8 cellular contexts compared by ENCODE assay signal in the genomic region with DNA sequence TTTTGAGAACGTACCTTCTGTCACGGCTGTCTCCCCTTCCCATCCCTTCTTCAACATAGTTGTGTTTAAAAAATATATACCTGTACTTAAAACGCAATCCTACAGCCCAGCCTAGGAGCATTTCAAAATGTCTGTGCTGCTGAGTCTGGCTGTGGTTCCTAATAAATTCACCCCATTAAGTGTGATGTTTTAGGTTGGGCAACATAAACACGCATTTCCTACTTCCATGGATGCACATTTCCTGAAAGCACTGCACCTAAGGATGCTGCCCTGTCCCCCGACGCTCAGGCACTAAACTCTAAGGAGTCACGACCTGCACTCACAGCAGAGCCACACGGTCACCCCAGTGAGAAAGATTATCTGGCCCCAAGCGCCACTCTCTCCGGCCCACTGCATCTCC. TPM values are rescaled to one million over a fixed set of nuclear protein-coding genes. Genes with fewer than 3 reads are reported as not detected.
DNase-seq lines count a peak whose midpoint lies in the region; ATAC-seq and TF ChIP-seq lines count a peak whose summit lies in the region.

No MANE protein-coding gene starts in this region.

- intact Hi-C loops in HCT116 (cut with micrococcal nuclease) = loop anchor here (5.0 kb wide), 2 partner anchors 125 to 160 kb away; partner anchors contain the start of gene TRAF3IP2
- intact Hi-C loops in ovary (cut with DNase I) = loop anchor here (5.0 to 10.0 kb wide), 5 partner anchors 63 to 125 kb away; partner anchors contain the start of gene TRAF3IP2 (in 2 of the 4)

- H3K27ac ChIP-seq in HCT116 (ENCODE audit: low read depth, low read length) = peak overlapping the region; percentile 86
- peak overlapping the region; percentile 93 to 98 for H3K27ac ChIP-seq in esophagus (ENCODE audit: low read depth in 2 of 2, low read length in 1 of 2)
- H3K27ac ChIP-seq in ovary = peak overlapping the region; percentile 96 to 99

- H3K4me2 ChIP-seq in HCT116 (ENCODE audit: low read length) = peak overlapping the region; percentile 81

- ATAC-seq in HCT116 = no peak
- ATAC-seq in GM18870 (IDR thresholded peaks at IDR 0.05; ENCODE audit: unreplicated experiment) = no peak

- no peak overlapping the region for H2AFZ ChIP-seq in HCT116 (ENCODE audit: low read depth, low read length, poor library complexity, severe bottlenecking)

- peaks cover 54% of the 10 kb centered on the region for H3K79me2 ChIP-seq in HCT116 (ENCODE audit: insufficient read depth, low read length)

- H3K9me3 ChIP-seq in ES-I3 (ENCODE audit: control insufficient read depth, insufficient read depth, low read length) (no peaks in the 10 kb centered on the region; the same call in 1 of the 2 replicates), HCT116 (ENCODE audit: control insufficient read depth in 1 of 2, insufficient read depth in 1 of 2, low read depth in 1 of 2, low read length in 2 of 2) (no peaks in the 10 kb centered on the region), esophagus (ENCODE audit: control insufficient read depth in 2 of 2, insufficient read depth in 1 of 2, low read depth in 1 of 2, low read length in 1 of 2) (no peaks in the 10 kb centered on the region), ovary (no peaks in the 10 kb centered on the region)

- no peak for TF ChIP-seq POLR2A in HCT116 (IDR thresholded peaks at IDR 0.05; ENCODE audit: borderline replicate concordance, extremely low read depth, insufficient read depth, insufficient read length)
- TF ChIP-seq POLR2A in ovary (IDR thresholded peaks at IDR 0.05) = no peak

- 2% methylated on average over 10 of the region's 10 CpGs for WGBS in esophagus, 2 donors
- WGBS in ovary, 3 donors = 3 to 6% (median 6%) methylated on average over 10 of the region's 10 CpGs

- H4K20me1 ChIP-seq in HCT116 (ENCODE audit: insufficient read depth) = peaks cover 4% of the 10 kb centered on the region; the same call in 1 of the 2 replicates

- no peak for DNase-seq in HCT116 (ENCODE audit: low read depth, low spot score)
- DNase-seq in RKO (ENCODE audit: low spot score) = peak; percentile 71
- no peak for DNase-seq in ovary
- no peak for DNase-seq in NCI-H510A (lab: John Stamatoyannopoulos, UW)
- DNase-seq in hepatic stellate cell (ENCODE audit: low spot score) = no peak

- CTCF ChIA-PET in HCT116 (lab: Charles Lee) = no interaction called here

- no peaks in the 10 kb centered on the region for H3K36me3 ChIP-seq in ES-I3 (ENCODE audit: insufficient read depth, low read length)
- H3K36me3 ChIP-seq in HCT116 (ENCODE audit: control insufficient read depth in 1 of 2, insufficient read depth in 2 of 2, low read length in 2 of 2) = no peaks in the 10 kb centered on the region
- no peaks in the 10 kb centered on the region for H3K36me3 ChIP-seq in esophagus (ENCODE audit: control insufficient read depth in 2 of 2, insufficient read depth in 2 of 2, low read length in 1 of 2)
- no peaks in the 10 kb centered on the region for H3K36me3 ChIP-seq in ovary

- no peak for TF ChIP-seq CTCF in HCT116 (IDR thresholded peaks at IDR 0.05 in 2 of 3, conservative IDR thresholded peaks at IDR 0.05 in 1 of 3; ENCODE audit: borderline replicate concordance in 1 of 3, insufficient read depth in 1 of 3, low read depth in 2 of 3, low read length in 2 of 3)
- TF ChIP-seq CTCF in ovary (IDR thresholded peaks at IDR 0.05) = no peak

- POLR2A ChIA-PET in HCT116 (lab: Charles Lee) = no interaction called here

- H3K4me3 ChIP-seq in HCT116 (replicated peaks in 1 of 2; ENCODE audit: low read depth in 1 of 2, low read length in 2 of 2) (peak overlapping the region; percentile 68 to 85), esophagus (ENCODE audit: low read depth in 1 of 2, low read length in 2 of 2) (peak overlapping the region; percentile 83 to 94), ovary (peak overlapping the region; percentile 97)

- TF ChIP-seq EP300 in ovary (IDR thresholded peaks at IDR 0.05) = no peak

- no peaks in the 10 kb centered on the region for H3K9me2 ChIP-seq in HCT116 (ENCODE audit: insufficient read depth)

- peaks cover 26% of the 10 kb centered on the region for H3K4me1 ChIP-seq in ES-I3 (ENCODE audit: insufficient read depth, low read length)
- peaks cover 36 to 52% of the 10 kb centered on the region in 2 experiments for H3K4me1 ChIP-seq in HCT116 (ENCODE audit: control insufficient read depth in 1 of 2, insufficient read depth in 2 of 2, low read length in 2 of 2)
- H3K4me1 ChIP-seq in esophagus (ENCODE audit: control insufficient read depth in 2 of 2, insufficient read depth in 2 of 2, low read length in 1 of 2) = peaks cover 0 to 3% of the 10 kb centered on the region in 2 donors
- H3K4me1 ChIP-seq in ovary (ENCODE audit: insufficient read depth) = peaks cover 10% of the 10 kb centered on the region

- no TSS peak for BruUV-seq in HCT116 (replicated peaks; lab: Mats Ljungman, UMichigan)

- peak overlapping the region; percentile 77 for H3K9ac ChIP-seq in ES-I3 (ENCODE audit: low read depth, low read length)
- H3K9ac ChIP-seq in HCT116 (ENCODE audit: low read length) = peak overlapping the region; percentile 92

- RAD21 ChIA-PET in HCT116 (lab: Charles Lee; ENCODE audit: low non-redundant PET in 1 of 2, low total read pairs in 2 of 2, uncharacterized antibody in 2 of 2, unreplicated experiment in 2 of 2) = no interaction called here

- TF ChIP-seq RAD21 in HCT116 (IDR thresholded peaks at IDR 0.05; ENCODE audit: low read depth) = no peak

- H3K27me3 ChIP-seq in HCT116 (ENCODE audit: insufficient read depth, low read length) = no peaks in the 10 kb centered on the region
- no peaks in the 10 kb centered on the region for H3K27me3 ChIP-seq in esophagus (ENCODE audit: control insufficient read depth in 1 of 2, insufficient read depth in 2 of 2, low read length in 2 of 2)
- no peaks in the 10 kb centered on the region for H3K27me3 ChIP-seq in ovary

TF ChIP-seq in HCT116, 20 proteins besides CTCF, POLR2A, EP300 and RAD21 (continues in another document):
- TF ChIP-seq TCF7L2 (IDR thresholded peaks at IDR 0.05; ENCODE audit: borderline replicate concordance, extremely low read depth, insufficient read depth, insufficient read length) = no peak
- TF ChIP-seq EGR1 (IDR thresholded peaks at IDR 0.05; ENCODE audit: low read depth) = no peak
- no peak for TF ChIP-seq ATF3 (IDR thresholded peaks at IDR 0.05)
- TF ChIP-seq CEBPB (IDR thresholded peaks at IDR 0.05; ENCODE audit: low read depth) = no peak
- TF ChIP-seq EZH2phosphoT487 (IDR thresholded peaks at IDR 0.05; ENCODE audit: borderline replicate concordance) = no peak
- TF ChIP-seq JUND (IDR thresholded peaks at IDR 0.05) = no peak
- no peak for TF ChIP-seq CBX3 (IDR thresholded peaks at IDR 0.05; ENCODE audit: low read depth)
- TF ChIP-seq FOSL1 (IDR thresholded peaks at IDR 0.05; ENCODE audit: low read depth) = no peak
- TF ChIP-seq, protein P1, sequence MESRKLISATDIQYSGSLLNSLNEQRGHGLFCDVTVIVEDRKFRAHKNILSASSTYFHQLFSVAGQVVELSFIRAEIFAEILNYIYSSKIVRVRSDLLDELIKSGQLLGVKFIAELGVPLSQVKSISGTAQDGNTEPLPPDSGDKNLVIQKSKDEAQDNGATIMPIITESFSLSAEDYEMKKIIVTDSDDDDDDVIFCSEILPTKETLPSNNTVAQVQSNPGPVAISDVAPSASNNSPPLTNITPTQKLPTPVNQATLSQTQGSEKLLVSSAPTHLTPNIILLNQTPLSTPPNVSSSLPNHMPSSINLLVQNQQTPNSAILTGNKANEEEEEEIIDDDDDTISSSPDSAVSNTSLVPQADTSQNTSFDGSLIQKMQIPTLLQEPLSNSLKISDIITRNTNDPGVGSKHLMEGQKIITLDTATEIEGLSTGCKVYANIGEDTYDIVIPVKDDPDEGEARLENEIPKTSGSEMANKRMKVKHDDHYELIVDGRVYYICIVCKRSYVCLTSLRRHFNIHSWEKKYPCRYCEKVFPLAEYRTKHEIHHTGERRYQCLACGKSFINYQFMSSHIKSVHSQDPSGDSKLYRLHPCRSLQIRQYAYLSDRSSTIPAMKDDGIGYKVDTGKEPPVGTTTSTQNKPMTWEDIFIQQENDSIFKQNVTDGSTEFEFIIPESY (IDR thresholded peaks at IDR 0.05; ENCODE audit: extremely low read depth, insufficient replicate concordance, low read length) = no peak
- no peak for TF ChIP-seq REST (IDR thresholded peaks at IDR 0.05; ENCODE audit: low read depth)
- TF ChIP-seq SP1 (IDR thresholded peaks at IDR 0.05; ENCODE audit: low read depth) = no peak
- TF ChIP-seq ZNF274 (IDR thresholded peaks at IDR 0.05; ENCODE audit: low read depth, low read length) = no peak
- no peak for TF ChIP-seq YY1 (IDR thresholded peaks at IDR 0.05; ENCODE audit: extremely low read depth, insufficient replicate concordance, low read depth, low read length)

RNA-seq across cellular contexts. Expression of gene REV3L, which starts 1.2 kb away (rescaled TPM):
- 12.8 TPM for total RNA-seq in HCT116 (2021; ENCODE audit: unreplicated experiment)
- 2.6 and 4.1 TPM in 2 replicates for polyA plus RNA-seq in HCT116 (2012)
- polyA plus RNA-seq in esophagus = 1 to 10 TPM; 5.2 to 6.0 TPM
- 10 to 100 TPM; 23.9 to 55.2 (median 35.2) TPM for total RNA-seq in ovary
- polyA plus RNA-seq in ovary = 10 to 100 TPM in 1 of 2 donors, 1 to 10 TPM in 1; 8.5 to 13.0 TPM
